18 cellular contexts compared by ENCODE assay signal in the genomic region with DNA sequence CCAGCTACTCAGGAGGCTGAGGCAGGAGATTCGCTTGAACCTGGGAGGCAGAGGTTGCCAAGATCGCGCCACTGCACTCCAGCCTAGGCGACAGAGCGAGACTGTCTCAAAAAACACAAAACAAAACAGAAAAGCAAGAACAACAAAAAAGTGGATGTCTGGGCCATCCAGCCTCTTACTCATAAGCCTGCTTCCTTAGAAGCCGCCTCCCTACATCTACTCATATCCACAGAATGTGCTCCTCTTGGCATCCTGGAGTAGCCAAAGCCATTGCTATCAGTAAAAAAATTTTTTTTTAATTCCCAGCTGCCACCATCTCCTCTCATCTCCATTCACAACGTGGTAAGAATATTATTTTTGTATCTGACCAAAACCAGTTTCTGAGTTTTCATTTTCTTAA.
"Had no signal": no experiment of that assay in that cellular context is flagged by ENCODE, and none has a peak within 500 bp of the region (broad histone marks: within the 10 kb centered on the region; RNA-seq: fewer than 3 reads in every experiment).

No MANE protein-coding gene starts in this region.

- H3K4me1 ChIP-seq: sigmoid colon had no signal

- H3K36me3 ChIP-seq: thoracic aorta had no signal

- H3K27me3 ChIP-seq: heart left ventricle, left lung, sigmoid colon had no signal

- FAIRE-seq: frontal cortex had no signal

- H3K27ac ChIP-seq: heart left ventricle, left lung, sigmoid colon, thoracic aorta, WERI-Rb-1 had no signal

- DNase-seq: activated CD4-positive, alpha-beta T cell treated with anti-CD3 and anti-CD28 coated beads for 4 hours; activated CD8-positive, alpha-beta memory T cell treated with anti-CD3 and anti-CD28 coated beads, Interleukin-2, amount 50 U/mL, for 48 hours; activated CD8-positive, alpha-beta T cell treated with anti-CD3 and anti-CD28 coated beads for 36 hours; activated naive CD4-positive, alpha-beta T cell treated with anti-CD3 and anti-CD28 coated beads, Interleukin-2, amount 50 U/mL, for 16 hours; amniotic stem cell; cerebellar nuclear complex; heart left ventricle; islet precursor cell; left lung; stimulated activated CD4-positive, alpha-beta T cell treated with anti-CD3 and anti-CD28 coated beads, Interleukin-12 subunit alpha, Interleukin-12 subunit beta, amount 100 ng/mL, for 4 hours; stimulated activated CD4-positive, alpha-beta T cell treated with anti-CD3 and anti-CD28 coated beads, Interleukin-4, amount 100 ng/mL, for 1 hour; stimulated activated naive CD8-positive, alpha-beta T cell treated with anti-CD3 and anti-CD28 coated beads, Interleukin-15, amount 100 ng/mL, for 72 hours; T1000; WERI-Rb-1 had no signal

- ATAC-seq: activated CD8-positive, alpha-beta T cell treated with anti-CD3 and anti-CD28 coated beads for 36 hours; esophagus mucosa; heart left ventricle; left lung; stimulated activated naive CD8-positive, alpha-beta T cell treated with anti-CD3 and anti-CD28 coated beads, Interleukin-15, amount 100 ng/mL, for 72 hours had no signal

- H3K9me3 ChIP-seq: heart left ventricle, left lung, sigmoid colon, thoracic aorta had no signal

- H3K4me3 ChIP-seq: heart left ventricle, left lung, sigmoid colon, thoracic aorta had no signal
